Comparison of ENCODE assay signal across 34 cellular contexts in the genomic region with DNA sequence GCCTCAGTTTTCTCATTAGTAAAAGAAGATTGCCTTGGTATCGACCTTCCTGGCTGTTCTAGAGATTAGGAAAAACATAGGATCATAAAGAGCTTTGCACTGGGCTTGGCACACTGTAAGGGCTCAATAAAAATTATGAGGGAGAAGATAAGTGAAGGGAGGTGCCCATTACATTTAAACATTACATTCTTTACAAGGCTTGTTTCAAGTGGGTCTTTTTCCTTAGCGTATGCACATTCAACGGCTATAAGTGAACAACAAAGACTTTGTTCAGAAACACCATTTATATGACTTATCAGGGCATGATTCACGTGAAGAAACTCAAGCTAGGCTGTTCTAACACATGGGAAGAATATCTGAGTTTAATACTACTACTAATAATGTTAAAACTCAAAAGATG.
"Had no signal": no experiment of that assay in that cellular context is flagged by ENCODE, and none has a peak within 500 bp of the region (broad histone marks: within the 10 kb centered on the region; RNA-seq: fewer than 3 reads in every experiment).

No MANE protein-coding gene starts in this region.

- H3K27ac ChIP-seq: ascending aorta, cardiac muscle cell, heart left ventricle, left lung, neural progenitor cell, right lobe of liver, upper lobe of left lung, vagina had no signal

- H3K4me2 ChIP-seq: neural progenitor cell had no signal

- H3K4me3 ChIP-seq: ascending aorta, cardiac muscle cell, heart left ventricle, left lung, lung, neural progenitor cell, right lobe of liver, upper lobe of left lung, vagina had no signal

- ATAC-seq: activated CD4-positive, CD25-positive, alpha-beta regulatory T cell treated with anti-CD3 and anti-CD28 coated beads, Interleukin-2, amount 50 U/mL, for 24 hours; heart left ventricle; left lung; naive thymus-derived CD4-positive, alpha-beta T cell; stimulated activated effector memory CD8-positive, alpha-beta T cell treated with anti-CD3 and anti-CD28 coated beads, Interleukin-12 subunit alpha, Interleukin-12 subunit beta, amount 100 ng/mL, for 72 hours; stimulated activated naive CD8-positive, alpha-beta T cell treated with anti-CD3 and anti-CD28 coated beads, Interleukin-15, amount 100 ng/mL, for 72 hours had no signal

- FAIRE-seq: endothelial cell of umbilical vein had no signal

- H3K27me3 ChIP-seq: ascending aorta, cardiac muscle cell, left lung, neural progenitor cell, right lobe of liver, upper lobe of left lung, vagina had no signal

- H3K4me3 Mint-ChIP-seq: activated naive CD4-positive, alpha-beta T cell treated with anti-CD3 and anti-CD28 coated beads, Interleukin-2, amount 10 ng/mL, durations not matched to agents 7 days and 5 days; activated naive CD8-positive, alpha-beta T cell treated with anti-CD3 and anti-CD28 coated beads, Interleukin-2, amount 10 ng/mL, durations not matched to agents 7 days and 5 days; brain; naive thymus-derived CD4-positive, alpha-beta T cell; neural progenitor cell; stimulated activated effector memory CD8-positive, alpha-beta T cell treated with anti-CD3 and anti-CD28 coated beads, Interleukin-12 subunit alpha, Interleukin-12 subunit beta, amount 100 ng/mL, for 72 hours; stimulated activated naive CD8-positive, alpha-beta T cell treated with anti-CD3 and anti-CD28 coated beads, Interleukin-15, amount 100 ng/mL, for 72 hours; T-helper 1 cell treated with Interleukin-12 subunit alpha and Interleukin-12 subunit beta and Interleukin-4 antibody, amounts not matched to agents 30 μg/mL and 1 μg/mL, for 36 hours had no signal

- H3K9me3 ChIP-seq: ascending aorta, heart left ventricle, left lung, right lobe of liver, upper lobe of left lung, vagina had no signal

- H3K4me1 Mint-ChIP-seq: activated naive CD4-positive, alpha-beta T cell treated with anti-CD3 and anti-CD28 coated beads, Interleukin-2, amount 10 ng/mL, durations not matched to agents 7 days and 5 days; activated naive CD8-positive, alpha-beta T cell treated with anti-CD3 and anti-CD28 coated beads, Interleukin-2, amount 10 ng/mL, durations not matched to agents 7 days and 5 days; brain; stimulated activated effector memory CD8-positive, alpha-beta T cell treated with anti-CD3 and anti-CD28 coated beads, Interleukin-12 subunit alpha, Interleukin-12 subunit beta, amount 100 ng/mL, for 72 hours; stimulated activated naive CD8-positive, alpha-beta T cell treated with anti-CD3 and anti-CD28 coated beads, Interleukin-15, amount 100 ng/mL, for 72 hours had no signal

- DNase-seq: activated CD4-positive, alpha-beta T cell treated with anti-CD3 and anti-CD28 coated beads for 48 hours; activated CD4-positive, alpha-beta T cell treated with anti-CD3 and anti-CD28 coated beads, Interleukin-2, amount 50 U/mL, for 48 hours; activated CD8-positive, alpha-beta memory T cell treated with anti-CD3 and anti-CD28 coated beads for 24 hours; activated gamma-delta T cell; activated naive CD4-positive, alpha-beta T cell treated with anti-CD3 and anti-CD28 coated beads, Interleukin-2, amount 10 ng/mL, durations not matched to agents 7 days and 5 days; activated naive CD8-positive, alpha-beta T cell treated with anti-CD3 and anti-CD28 coated beads, Interleukin-2, amount 10 ng/mL, durations not matched to agents 7 days and 5 days; activated T-cell treated with anti-CD3 and anti-CD28 coated beads, Interleukin-2, amount 50 U/mL, for 1 hour; cerebellar nuclear complex; cortex of kidney; heart left ventricle; kidney glomerular epithelial cell; left lung; naive thymus-derived CD4-positive, alpha-beta T cell; occipital lobe; right lobe of liver; stimulated activated CD4-positive, alpha-beta T cell treated with anti-CD3 and anti-CD28 coated beads, Interleukin-12 subunit alpha, Interleukin-12 subunit beta, amount 100 ng/mL, for 4 hours; stimulated activated CD4-positive, alpha-beta T cell treated with anti-CD3 and anti-CD28 coated beads, Interleukin-4, amount 100 ng/mL, for 1 hour; stimulated activated naive CD8-positive, alpha-beta T cell treated with anti-CD3 and anti-CD28 coated beads, Interleukin-15, amount 100 ng/mL, for 72 hours; substantia nigra; SW 1271; T-helper 9 cell; upper lobe of left lung had no signal

- H3K36me3 ChIP-seq: ascending aorta, cardiac muscle cell, heart left ventricle, left lung, neural progenitor cell, right lobe of liver, upper lobe of left lung, vagina, WERI-Rb-1 had no signal

- H2AFZ ChIP-seq: neural progenitor cell had no signal

- H3K27me3 Mint-ChIP-seq: brain; stimulated activated naive CD8-positive, alpha-beta T cell treated with anti-CD3 and anti-CD28 coated beads, Interleukin-15, amount 100 ng/mL, for 72 hours had no signal

- H3K4me1 ChIP-seq: ascending aorta, left lung, right lobe of liver, upper lobe of left lung, vagina had no signal

- H3K9me3 Mint-ChIP-seq: activated naive CD4-positive, alpha-beta T cell treated with anti-CD3 and anti-CD28 coated beads, Interleukin-2, amount 10 ng/mL, durations not matched to agents 7 days and 5 days; brain; neural progenitor cell; stimulated activated effector memory CD8-positive, alpha-beta T cell treated with anti-CD3 and anti-CD28 coated beads, Interleukin-12 subunit alpha, Interleukin-12 subunit beta, amount 100 ng/mL, for 72 hours; stimulated activated naive CD8-positive, alpha-beta T cell treated with anti-CD3 and anti-CD28 coated beads, Interleukin-15, amount 100 ng/mL, for 72 hours; T-helper 1 cell treated with Interleukin-12 subunit alpha and Interleukin-12 subunit beta and Interleukin-4 antibody, amounts not matched to agents 30 μg/mL and 1 μg/mL, for 36 hours had no signal

- H3K9ac ChIP-seq: neural progenitor cell had no signal

- H3K27ac Mint-ChIP-seq: activated naive CD4-positive, alpha-beta T cell treated with anti-CD3 and anti-CD28 coated beads, Interleukin-2, amount 10 ng/mL, durations not matched to agents 7 days and 5 days; activated naive CD8-positive, alpha-beta T cell treated with anti-CD3 and anti-CD28 coated beads, Interleukin-2, amount 10 ng/mL, durations not matched to agents 7 days and 5 days; brain; naive thymus-derived CD4-positive, alpha-beta T cell; neural progenitor cell; progenitor cell of endocrine pancreas; stimulated activated effector memory CD8-positive, alpha-beta T cell treated with anti-CD3 and anti-CD28 coated beads, Interleukin-12 subunit alpha, Interleukin-12 subunit beta, amount 100 ng/mL, for 72 hours; stimulated activated naive CD8-positive, alpha-beta T cell treated with anti-CD3 and anti-CD28 coated beads, Interleukin-15, amount 100 ng/mL, for 72 hours; T-helper 1 cell treated with Interleukin-12 subunit alpha and Interleukin-12 subunit beta and Interleukin-4 antibody, amounts not matched to agents 30 μg/mL and 1 μg/mL, for 36 hours had no signal

- H3K36me3 Mint-ChIP-seq: activated naive CD4-positive, alpha-beta T cell treated with anti-CD3 and anti-CD28 coated beads, Interleukin-2, amount 10 ng/mL, durations not matched to agents 7 days and 5 days; activated naive CD8-positive, alpha-beta T cell treated with anti-CD3 and anti-CD28 coated beads, Interleukin-2, amount 10 ng/mL, durations not matched to agents 7 days and 5 days; brain; naive thymus-derived CD4-positive, alpha-beta T cell; neural progenitor cell; stimulated activated effector memory CD8-positive, alpha-beta T cell treated with anti-CD3 and anti-CD28 coated beads, Interleukin-12 subunit alpha, Interleukin-12 subunit beta, amount 100 ng/mL, for 72 hours had no signal
